Comparison of ENCODE assay signal across 9 cellular contexts in the genomic region with DNA sequence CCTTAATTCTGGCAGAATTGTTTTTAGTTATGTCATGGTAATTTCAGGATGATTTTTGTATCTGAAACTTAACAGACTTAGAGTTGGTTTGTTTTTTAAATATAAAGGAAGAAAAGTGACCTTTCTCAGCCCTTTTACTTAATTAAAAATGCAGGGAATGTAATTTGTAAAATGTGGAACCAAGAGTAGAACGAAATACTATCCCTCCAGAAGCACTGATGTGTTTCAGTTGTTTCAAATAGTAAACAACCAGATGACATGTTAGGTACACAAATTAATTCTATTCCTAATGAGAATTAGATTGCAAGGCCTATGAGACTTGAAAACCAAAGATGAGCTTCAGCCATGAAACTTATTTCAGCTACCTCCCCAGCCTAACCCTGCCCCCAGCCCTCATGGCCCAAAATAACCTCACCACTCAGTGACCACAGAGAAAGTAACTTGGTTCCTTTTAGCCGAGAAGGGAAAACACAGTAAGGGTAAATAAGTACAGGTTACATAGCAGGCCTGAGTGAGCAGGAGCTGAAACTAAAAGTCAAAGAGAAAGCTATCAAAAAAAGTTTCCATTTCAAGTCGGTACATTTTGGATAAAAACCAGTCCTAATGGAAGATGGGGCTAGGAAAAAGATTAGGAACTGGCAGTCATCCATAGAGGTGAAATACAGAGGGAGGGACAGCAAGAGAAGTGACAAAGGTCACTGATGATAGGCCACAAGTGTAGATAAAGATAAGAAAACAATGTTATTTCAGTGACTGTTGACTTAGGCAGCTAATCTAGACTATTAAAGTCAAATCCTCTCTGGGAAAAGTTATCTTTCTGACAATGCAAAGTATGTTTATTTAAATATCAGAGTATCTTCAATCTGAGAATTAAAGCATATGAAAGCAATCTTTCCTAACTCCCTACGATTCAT. TPM values are rescaled to one million over a fixed set of nuclear protein-coding genes. Genes with fewer than 3 reads are reported as not detected.
DNase-seq lines count a peak whose midpoint lies in the region; ATAC-seq and TF ChIP-seq lines count a peak whose summit lies in the region.
"Had no signal": no experiment of that assay in that cellular context is flagged by ENCODE, and none has a peak within 500 bp of the region (broad histone marks: within the 10 kb centered on the region; RNA-seq: fewer than 3 reads in every experiment).

No MANE protein-coding gene starts in this region.

- no peaks in the 10 kb centered on the region for H3F3A ChIP-seq in OCI-LY1 (ENCODE audit: insufficient read depth, low read length)

- H3K36me3 ChIP-seq in OCI-LY1 (ENCODE audit: insufficient read depth, low read length): no peaks in the 10 kb centered on the region
- no peaks in the 10 kb centered on the region for H3K36me3 ChIP-seq in parathyroid adenoma (ENCODE audit: control insufficient read depth, insufficient read depth, low read length)

- H3K4me1 ChIP-seq in OCI-LY1 (ENCODE audit: insufficient read depth, low read length, severe bottlenecking) (peaks cover 29% of the 10 kb centered on the region), parathyroid adenoma (no peaks in the 10 kb centered on the region)

- H3K9me3 ChIP-seq in OCI-LY1 (ENCODE audit: low read length) (no peaks in the 10 kb centered on the region), parathyroid adenoma (ENCODE audit: control insufficient read depth, low read length) (no peaks in the 10 kb centered on the region)

- H3K27me3 ChIP-seq in OCI-LY1 (ENCODE audit: insufficient read depth, low read length) (no peaks in the 10 kb centered on the region), parathyroid adenoma (ENCODE audit: control insufficient read depth, insufficient read depth, low read length) (no peaks in the 10 kb centered on the region)

- ATAC-seq in GM19035 (IDR thresholded peaks at IDR 0.05; ENCODE audit: unreplicated experiment) (peak; percentile 98), HG02870 (IDR thresholded peaks at IDR 0.05; ENCODE audit: unreplicated experiment) (peak; percentile 100)

- H3K27ac ChIP-seq in OCI-LY1 (ENCODE audit: low read depth, low read length, poor library complexity, severe bottlenecking) (peak overlapping the region; percentile 77), parathyroid adenoma (peak overlapping the region; percentile 44)

- H3K9ac ChIP-seq in OCI-LY1 (ENCODE audit: low read length): peak overlapping the region; percentile 43; the same call in 1 of the 2 replicates
- H3K9ac ChIP-seq in parathyroid adenoma: no peak overlapping the region

- H2AFZ ChIP-seq in OCI-LY1 (ENCODE audit: low read length) (no peak overlapping the region), parathyroid adenoma (no peak overlapping the region)

- H3K4me3 ChIP-seq in OCI-LY1 (ENCODE audit: low read depth, low read length, poor library complexity, severe bottlenecking) (peak overlapping the region; percentile 14), parathyroid adenoma (ENCODE audit: low read depth, low read length) (no peak overlapping the region)

- no peaks in the 10 kb centered on the region for H3K9me2 ChIP-seq in OCI-LY1 (ENCODE audit: low read depth, low read length)

- DNase-seq in anterior cingulate cortex (lab: John Stamatoyannopoulos, UW) (no peak), DMS153 treated with DMSO at 0.1 percent for 48 hours (lab: John Stamatoyannopoulos, UW; ENCODE audit: unreplicated experiment) (no peak), mucosa of gallbladder (ENCODE audit: low spot score) (no peak)
- no peak for DNase-seq in NK-92 treated with Interleukin-12 subunit alpha and Interleukin-12 subunit beta, amount 100 ng/mL, for 24 hours (lab: John Stamatoyannopoulos, UW)
- DNase-seq: activated T-cell treated with anti-CD3 and anti-CD28 coated beads, Interleukin-2, amount 50 U/mL, for 48 hours had no signal

- peak overlapping the region; percentile 39 for H3K4me2 ChIP-seq in OCI-LY1 (ENCODE audit: low read length)
- no peak overlapping the region for H3K4me2 ChIP-seq in parathyroid adenoma (ENCODE audit: low read length)

- H3K79me2 ChIP-seq in OCI-LY1 (ENCODE audit: insufficient read depth, low read length): no peaks in the 10 kb centered on the region
- H3K79me2 ChIP-seq in parathyroid adenoma: no peaks in the 10 kb centered on the region

- no peaks in the 10 kb centered on the region for H4K20me1 ChIP-seq in OCI-LY1 (ENCODE audit: insufficient read depth, low read length)

- TF ChIP-seq CTCF in OCI-LY1 (IDR thresholded peaks at IDR 0.05; ENCODE audit: low read length) (no peak), parathyroid adenoma (IDR thresholded peaks at IDR 0.05) (no peak)

RNA-seq across cellular contexts. Expression of a gene that starts 23.2 kb away (rescaled TPM):
- 4.8 TPM for total RNA-seq in mucosa of gallbladder

RNA-seq across cellular contexts. Expression of a gene that starts 23.5 kb away (rescaled TPM):
- 33.4 TPM for total RNA-seq in mucosa of gallbladder

RNA-seq across cellular contexts. Expression of a gene that starts 56.2 kb away (rescaled TPM):
- total RNA-seq in mucosa of gallbladder: 0.55 TPM
